17 cellular contexts compared by ENCODE assay signal in genomic region chr18:2482711-2483475, GRCh38.
DNase-seq lines count a peak whose midpoint lies in the region; ATAC-seq and TF ChIP-seq lines count a peak whose summit lies in the region.
"Had no signal": no experiment of that assay in that cellular context is flagged by ENCODE, and none has a peak within 500 bp of the region (broad histone marks: within the 10 kb centered on the region; RNA-seq: fewer than 3 reads in every experiment).

No MANE protein-coding gene starts in this region.

- no peaks in the 10 kb centered on the region for H3K4me1 ChIP-seq in GM23338 (ENCODE audit: insufficient read depth)
- no peaks in the 10 kb centered on the region; a peak in 1 of 4 replicates for H3K4me1 ChIP-seq in SK-N-SH (ENCODE audit: control insufficient read depth in 1 of 2, insufficient read depth in 2 of 2, low read depth in 1 of 2, low read length in 1 of 2)
- H3K4me1 ChIP-seq: BE2C had no signal

- no peak overlapping the region for H3K4me2 ChIP-seq in GM23338
- no peak overlapping the region for H3K4me2 ChIP-seq in SK-N-SH

- H3K27ac Mint-ChIP-seq in GM23338: no peak overlapping the region

- H3K9me3 ChIP-seq in SK-N-SH: no peaks in the 10 kb centered on the region
- H3K9me3 ChIP-seq: BE2C had no signal

- H3K27ac ChIP-seq in GM23338 (ENCODE audit: low read depth): no peak overlapping the region
- no peak overlapping the region for H3K27ac ChIP-seq in SK-N-SH (ENCODE audit: low read depth in 2 of 2, low read length in 1 of 2)

- H3K9me2 ChIP-seq in GM23338 (ENCODE audit: insufficient read depth) (no peaks in the 10 kb centered on the region), SK-N-SH (no peaks in the 10 kb centered on the region)

- H3K9ac ChIP-seq in SK-N-SH: no peak overlapping the region

- POLR2A ChIA-PET in SK-N-SH (lab: Yijun Ruan, JAX): no interaction called here

- H3K27me3 ChIP-seq in GM23338 (ENCODE audit: insufficient read depth): no peaks in the 10 kb centered on the region
- no peaks in the 10 kb centered on the region for H3K27me3 ChIP-seq in SK-N-SH (ENCODE audit: insufficient read depth)

- H3K36me3 Mint-ChIP-seq in GM23338 (ENCODE audit: low read depth): no peaks in the 10 kb centered on the region

- no peak for ATAC-seq in GM23338
- ATAC-seq in activated CD4-positive, CD25-positive, alpha-beta regulatory T cell treated with anti-CD3 and anti-CD28 coated beads, Interleukin-2, amount 50 U/mL, for 24 hours: no peak
- ATAC-seq: HCT116 had no signal

- CTCF ChIA-PET in SK-N-SH (lab: Yijun Ruan, JAX): interaction anchor here (0.6 to 0.8 kb wide), 2 partner anchors 64 kb away, joined by 3 read pairs; no protein-coding TSS in a partner anchor

- H3K36me3 ChIP-seq in GM23338 (ENCODE audit: insufficient read depth) (no peaks in the 10 kb centered on the region), SK-N-SH (replicated peaks in 1 of 2; ENCODE audit: control insufficient read depth in 1 of 2, insufficient read depth in 2 of 2, low read length in 1 of 2) (no peaks in the 10 kb centered on the region)
- H3K36me3 ChIP-seq: BE2C had no signal

- TF ChIP-seq EP300 in SK-N-SH (IDR thresholded peaks at IDR 0.05; ENCODE audit: borderline replicate concordance in 1 of 2, low read depth in 1 of 2, low read length in 1 of 2): no peak

- H3K4me3 ChIP-seq in GM23338 (no peak overlapping the region), SK-N-SH (ENCODE audit: low read depth in 2 of 2, low read length in 1 of 2) (no peak overlapping the region)

- TF ChIP-seq CTCF in GM23338 (conservative IDR thresholded peaks at IDR 0.05; ENCODE audit: low read depth in 2 of 2) (no peak), SK-N-SH (IDR thresholded peaks at IDR 0.05) (no peak)

- H4K20me1 ChIP-seq in GM23338 (replicated peaks; ENCODE audit: insufficient read depth) (no peaks in the 10 kb centered on the region), SK-N-SH (ENCODE audit: insufficient read depth) (no peaks in the 10 kb centered on the region)

- no peaks in the 10 kb centered on the region for H3K4me1 Mint-ChIP-seq in GM23338

- no peak overlapping the region for H3K4me3 Mint-ChIP-seq in GM23338

- 64% methylated on average over 2 of the region's 2 CpGs for WGBS in SK-N-SH (ENCODE audit: low lambda C conversion rate)

- H3K79me2 ChIP-seq in GM23338 (replicated peaks; ENCODE audit: insufficient read depth): no peaks in the 10 kb centered on the region
- no peaks in the 10 kb centered on the region for H3K79me2 ChIP-seq in SK-N-SH (ENCODE audit: insufficient read depth)

- H3F3A ChIP-seq in GM23338 (replicated peaks; ENCODE audit: low read depth) (no peaks in the 10 kb centered on the region), SK-N-SH (replicated peaks; ENCODE audit: insufficient read depth) (no peaks in the 10 kb centered on the region)

- H2AFZ ChIP-seq in GM23338 (0 out of 2 replicates have a peak overlapping the region, but pooled peaks have one; percentile 14), SK-N-SH (ENCODE audit: low read depth) (no peak overlapping the region)

- no peaks in the 10 kb centered on the region for H3K27me3 Mint-ChIP-seq in GM23338 (ENCODE audit: insufficient read depth, low read depth, poor library complexity)

- no peak for TF ChIP-seq RAD21 in SK-N-SH (IDR thresholded peaks at IDR 0.05; ENCODE audit: low read length)

- DNase-seq in DMS 273 (lab: John Stamatoyannopoulos, UW; ENCODE audit: unreplicated experiment) (peak; percentile 63), GM23338 (ENCODE audit: low spot score) (no peak), SK-N-SH (peak; percentile 9), myocyte (ENCODE audit: low read depth) (peak; percentile 30), NCI-H82 treated with DMSO at 0.1 percent for 48 hours (lab: John Stamatoyannopoulos, UW; ENCODE audit: unreplicated experiment) (no peak), foreskin melanocyte (no peak)
- DNase-seq: BE2C, DMS79 treated with DMSO at 0.1 percent for 48 hours, GOT3, KG1, NCI-H1105 treated with DMSO at 0.1 percent for 48 hours, NCI-H187, OCI-M1, Right ventricle myocardium superior, T-helper 2 cell had no signal

- no peaks in the 10 kb centered on the region for H3K9me3 Mint-ChIP-seq in GM23338

TF ChIP-seq in GM23338, 12 proteins besides CTCF, POLR2A, EP300 and RAD21 (continues in another document):
- TF ChIP-seq ZNF114 (CRISPR knock-in tag; IDR thresholded peaks at IDR 0.05) (no peak), EZH2 (IDR thresholded peaks at IDR 0.05; ENCODE audit: low read depth, unreplicated experiment) (no peak), JUNB (IDR thresholded peaks at IDR 0.05; ENCODE audit: unreplicated experiment) (no peak), ETS1 (IDR thresholded peaks at IDR 0.05) (no peak), NANOG (IDR thresholded peaks at IDR 0.05; ENCODE audit: borderline replicate concordance) (no peak), ZNF331 (CRISPR knock-in tag; IDR thresholded peaks at IDR 0.05; ENCODE audit: low read depth) (no peak)

TF ChIP-seq in SK-N-SH, 30 proteins besides CTCF, POLR2A, EP300 and RAD21:
- TF ChIP-seq TCF12 (IDR thresholded peaks at IDR 0.05) (no peak), MXI1 (IDR thresholded peaks at IDR 0.05; ENCODE audit: low read depth, low read length) (no peak), MAX (IDR thresholded peaks at IDR 0.05; ENCODE audit: low read depth) (no peak), TAF1 (IDR thresholded peaks at IDR 0.05; ENCODE audit: borderline replicate concordance, low read depth, low read length) (no peak), NRF1 (IDR thresholded peaks at IDR 0.05; ENCODE audit: low read depth, low read length) (no peak), IRF3 (IDR thresholded peaks at IDR 0.05; ENCODE audit: low read depth, low read length) (no peak), RXRA (IDR thresholded peaks at IDR 0.05; ENCODE audit: borderline replicate concordance, low read depth) (no peak), REST (IDR thresholded peaks at IDR 0.05; ENCODE audit: low read depth, low read length) (no peak), RCOR1 (IDR thresholded peaks at IDR 0.05; ENCODE audit: low read length) (no peak), RFX5 (IDR thresholded peaks at IDR 0.05; ENCODE audit: low read length) (no peak), GABPA (IDR thresholded peaks at IDR 0.05; ENCODE audit: low read depth) (no peak), GATA2 (CRISPR knock-in tag; IDR thresholded peaks at IDR 0.05) (no peak), POLR2AphosphoS5 (IDR thresholded peaks at IDR 0.05; ENCODE audit: low read depth, low read length) (no peak), EZH2phosphoT487 (IDR thresholded peaks at IDR 0.05; ENCODE audit: borderline replicate concordance, low read depth) (no peak), TEAD4 (IDR thresholded peaks at IDR 0.05; ENCODE audit: borderline replicate concordance, insufficient read depth) (no peak), PBX3 (IDR thresholded peaks at IDR 0.05) (no peak), FOSL2 (IDR thresholded peaks at IDR 0.05; ENCODE audit: borderline replicate concordance, low read depth) (no peak), SMC3 (IDR thresholded peaks at IDR 0.05; ENCODE audit: low read depth, low read length) (no peak), ELF1 (IDR thresholded peaks at IDR 0.05) (no peak)

Comparison
In these comparisons a context has a peak if more than half of its experiments do, and no peak if none do; other contexts are left out.
1. DNase-seq: peak in DMS 273 (single experiment), SK-N-SH (single experiment) and myocyte (single experiment); none in GM23338 (single experiment), NCI-H82 treated with DMSO at 0.1 percent for 48 hours (single experiment) and foreskin melanocyte (single experiment).